31 cellular contexts compared by ENCODE assay signal in genomic region chr5:6046296-6046695, GRCh38.
"Had no signal": no experiment of that assay in that cellular context is flagged by ENCODE, and none has a peak within 500 bp of the region (broad histone marks: within the 10 kb centered on the region; RNA-seq: fewer than 3 reads in every experiment).

No MANE protein-coding gene starts in this region.

- H3K4me3 ChIP-seq: ovary, psoas muscle, right lobe of liver, sigmoid colon, suprapubic skin, testis, tibial artery, transverse colon, upper lobe of right lung, uterus had no signal

- H3K79me2 ChIP-seq: parathyroid adenoma had no signal

- H2AFZ ChIP-seq: parathyroid adenoma had no signal

- H3K36me3 Mint-ChIP-seq: naive thymus-derived CD4-positive, alpha-beta T cell; natural killer cell treated with Interleukin-12 subunit alpha and Interleukin-12 subunit beta and Interleukin-15 and Interleukin-18, amount 100 ng/mL, for 72 hours; stimulated activated memory B cell treated with anti-CD40 and anti-IgM and Interleukin-4, amounts not matched to agents 10 μg/mL and 1 μg/mL and 100 μg/mL, for 72 hours; type B pancreatic cell had no signal

- H3K4me1 Mint-ChIP-seq: naive thymus-derived CD4-positive, alpha-beta T cell; stimulated activated memory B cell treated with anti-CD40 and anti-IgM and Interleukin-4, amounts not matched to agents 10 μg/mL and 1 μg/mL and 100 μg/mL, for 72 hours; stimulated activated naive CD8-positive, alpha-beta T cell treated with anti-CD3 and anti-CD28 coated beads, Interleukin-15, amount 100 ng/mL, for 72 hours had no signal

- H3K36me3 ChIP-seq: ovary, right lobe of liver, sigmoid colon, suprapubic skin, tibial artery, transverse colon, upper lobe of right lung, uterus had no signal

- H3K4me3 Mint-ChIP-seq: naive thymus-derived CD4-positive, alpha-beta T cell; natural killer cell treated with Interleukin-12 subunit alpha and Interleukin-12 subunit beta and Interleukin-15 and Interleukin-18, amount 100 ng/mL, for 72 hours; nephron progenitor cell; neural crest cell; stimulated activated memory B cell treated with anti-CD40 and anti-IgM and Interleukin-4, amounts not matched to agents 10 μg/mL and 1 μg/mL and 100 μg/mL, for 72 hours; stimulated activated naive CD8-positive, alpha-beta T cell treated with anti-CD3 and anti-CD28 coated beads, Interleukin-15, amount 100 ng/mL, for 72 hours; type B pancreatic cell had no signal

- H3K27ac Mint-ChIP-seq: naive thymus-derived CD4-positive, alpha-beta T cell; natural killer cell treated with Interleukin-12 subunit alpha and Interleukin-12 subunit beta and Interleukin-15 and Interleukin-18, amount 100 ng/mL, for 72 hours; nephron progenitor cell; progenitor cell of endocrine pancreas; stimulated activated memory B cell treated with anti-CD40 and anti-IgM and Interleukin-4, amounts not matched to agents 10 μg/mL and 1 μg/mL and 100 μg/mL, for 72 hours; stimulated activated naive CD8-positive, alpha-beta T cell treated with anti-CD3 and anti-CD28 coated beads, Interleukin-15, amount 100 ng/mL, for 72 hours; type B pancreatic cell had no signal

- H3K27me3 ChIP-seq: ovary, right lobe of liver, sigmoid colon, testis, transverse colon, upper lobe of right lung, uterus had no signal

- H3K27me3 Mint-ChIP-seq: natural killer cell treated with Interleukin-12 subunit alpha and Interleukin-12 subunit beta and Interleukin-15 and Interleukin-18, amount 100 ng/mL, for 72 hours had no signal

- H3K9me3 ChIP-seq: ovary, psoas muscle, right lobe of liver, suprapubic skin, testis, tibial artery, transverse colon, upper lobe of right lung, uterus had no signal

- ATAC-seq: naive thymus-derived CD4-positive, alpha-beta T cell; natural killer cell treated with Interleukin-12 subunit alpha and Interleukin-12 subunit beta and Interleukin-15 and Interleukin-18, amount 100 ng/mL, for 72 hours; psoas muscle; right cardiac atrium; right lobe of liver; stimulated activated memory B cell treated with anti-CD40 and anti-IgM and Interleukin-4, amounts not matched to agents 10 μg/mL and 1 μg/mL and 100 μg/mL, for 72 hours; stimulated activated naive CD8-positive, alpha-beta T cell treated with anti-CD3 and anti-CD28 coated beads, Interleukin-15, amount 100 ng/mL, for 72 hours; stimulated activated naive CD8-positive, alpha-beta T cell treated with anti-CD3 and anti-CD28 coated beads, Interleukin-15, Interleukin-2, amounts not matched to agents 100 U/mL and 50 U/mL, for 24 hours had no signal

- H3K27ac ChIP-seq: ovary, parathyroid adenoma, psoas muscle, right lobe of liver, sigmoid colon, suprapubic skin, testis, tibial artery, transverse colon, upper lobe of right lung, uterus had no signal

- H3K9ac ChIP-seq: parathyroid adenoma had no signal

- DNase-seq: naive thymus-derived CD4-positive, alpha-beta T cell; nephron progenitor cell; occipital lobe; ovary; posterior cingulate gyrus; psoas muscle; right cardiac atrium; right lobe of liver; sigmoid colon; small intestine; stimulated activated CD4-positive, alpha-beta T cell treated with anti-CD3 and anti-CD28 coated beads, Interleukin-12 subunit alpha, Interleukin-12 subunit beta, amount 100 ng/mL, for 4 hours; stimulated activated CD4-positive, alpha-beta T cell treated with anti-CD3 and anti-CD28 coated beads, Interleukin-1b, Interleukin-23, amount 100 ng/mL, for 48 hours; stimulated activated CD4-positive, alpha-beta T cell treated with anti-CD3 and anti-CD28 coated beads, Interleukin-4, amount 100 ng/mL, for 1 hour; stimulated activated CD4-positive, alpha-beta T cell treated with anti-CD3 and anti-CD28 coated beads, Interleukin-4, amount 100 ng/mL, for 4 hours; stimulated activated CD8-positive, alpha-beta memory T cell treated with anti-CD3 and anti-CD28 coated beads, Interleukin-4, amount 100 ng/mL, for 48 hours; stimulated activated naive CD4-positive, alpha-beta T cell; stimulated activated naive CD8-positive, alpha-beta T cell treated with anti-CD3 and anti-CD28 coated beads, Interleukin-15, amount 100 ng/mL, for 72 hours; stimulated activated naive CD8-positive, alpha-beta T cell treated with anti-CD3 and anti-CD28 coated beads, Interleukin-15, Interleukin-2, amounts not matched to agents 100 U/mL and 50 U/mL, for 24 hours; substantia nigra; testis; tibial artery; transverse colon; upper lobe of right lung; uterus had no signal

- H3K9me3 Mint-ChIP-seq: natural killer cell treated with Interleukin-12 subunit alpha and Interleukin-12 subunit beta and Interleukin-15 and Interleukin-18, amount 100 ng/mL, for 72 hours; stimulated activated naive CD8-positive, alpha-beta T cell treated with anti-CD3 and anti-CD28 coated beads, Interleukin-15, amount 100 ng/mL, for 72 hours had no signal

- H3K4me1 ChIP-seq: parathyroid adenoma, psoas muscle, right lobe of liver, sigmoid colon, suprapubic skin, testis, tibial artery, transverse colon, upper lobe of right lung, uterus had no signal
